25 cellular contexts compared by ENCODE assay signal in genomic region chr5:36596756-36597155, GRCh38.
"Had no signal": no experiment of that assay in that cellular context is flagged by ENCODE, and none has a peak within 500 bp of the region (broad histone marks: within the 10 kb centered on the region; RNA-seq: fewer than 3 reads in every experiment).

No MANE protein-coding gene starts in this region.

- H3K4me1 ChIP-seq: foreskin keratinocyte, heart left ventricle, left lung, psoas muscle, sigmoid colon, stomach, thyroid gland had no signal

- H3K4me2 ChIP-seq: hepatocyte had no signal

- H3K36me3 ChIP-seq: esophagus muscularis mucosa, gastroesophageal sphincter, heart left ventricle, left lung, ovary, sigmoid colon, stomach, thyroid gland had no signal

- H2AFZ ChIP-seq: hepatocyte had no signal

- H3K36me3 Mint-ChIP-seq: natural killer cell; stimulated activated effector memory CD8-positive, alpha-beta T cell treated with anti-CD3 and anti-CD28 coated beads, Interleukin-12 subunit alpha, Interleukin-12 subunit beta, amount 100 ng/mL, for 72 hours; type B pancreatic cell had no signal

- H3K4me3 ChIP-seq: esophagus muscularis mucosa, gastroesophageal sphincter, heart left ventricle, hepatocyte, left lung, ovary, psoas muscle, sigmoid colon, stomach, thyroid gland had no signal

- H3K4me3 Mint-ChIP-seq: natural killer cell; stimulated activated effector memory CD8-positive, alpha-beta T cell treated with anti-CD3 and anti-CD28 coated beads, Interleukin-12 subunit alpha, Interleukin-12 subunit beta, amount 100 ng/mL, for 72 hours; type B pancreatic cell had no signal

- DNase-seq: dorsolateral prefrontal cortex; effector CD4-positive, alpha-beta T cell; foreskin keratinocyte; heart left ventricle; kidney; left lung; mammary epithelial cell; natural killer cell; occipital lobe; ovary; posterior cingulate gyrus; psoas muscle; right cardiac atrium; sigmoid colon; stimulated activated CD4-positive, alpha-beta T cell treated with anti-CD3 and anti-CD28 coated beads, Interleukin-2, amount 100 ng/mL, for 24 hours; stimulated activated CD4-positive, alpha-beta T cell treated with anti-CD3 and anti-CD28 coated beads, Interleukin-4, amount 100 ng/mL, for 24 hours; stimulated activated naive CD4-positive, alpha-beta T cell treated with Interleukin-2 at 50 U/mL for 16 hours; stomach; thyroid gland had no signal

- H3K4me1 Mint-ChIP-seq: natural killer cell; stimulated activated effector memory CD8-positive, alpha-beta T cell treated with anti-CD3 and anti-CD28 coated beads, Interleukin-12 subunit alpha, Interleukin-12 subunit beta, amount 100 ng/mL, for 72 hours had no signal

- FAIRE-seq: colon, kidney had no signal

- H3K27me3 Mint-ChIP-seq: type B pancreatic cell had no signal

- H3K79me2 ChIP-seq: hepatocyte had no signal

- H3K27ac Mint-ChIP-seq: natural killer cell; stimulated activated effector memory CD8-positive, alpha-beta T cell treated with anti-CD3 and anti-CD28 coated beads, Interleukin-12 subunit alpha, Interleukin-12 subunit beta, amount 100 ng/mL, for 72 hours; type B pancreatic cell had no signal

- ATAC-seq: foreskin keratinocyte; gastroesophageal sphincter; heart left ventricle; left lung; natural killer cell; psoas muscle; right cardiac atrium; stimulated activated effector memory CD8-positive, alpha-beta T cell treated with anti-CD3 and anti-CD28 coated beads, Interleukin-12 subunit alpha, Interleukin-12 subunit beta, amount 100 ng/mL, for 72 hours had no signal

- H3K9me3 ChIP-seq: esophagus muscularis mucosa, gastroesophageal sphincter, heart left ventricle, left lung, ovary, psoas muscle, sigmoid colon, stomach, thyroid gland had no signal

- H3K27me3 ChIP-seq: dorsolateral prefrontal cortex, esophagus muscularis mucosa, foreskin keratinocyte, gastroesophageal sphincter, heart left ventricle, hepatocyte, left lung, ovary, sigmoid colon, stomach, thyroid gland had no signal

- H3K27ac ChIP-seq: esophagus muscularis mucosa, foreskin keratinocyte, gastroesophageal sphincter, heart left ventricle, hepatocyte, left lung, ovary, psoas muscle, sigmoid colon, stomach, thyroid gland had no signal
